ENCODE assay signal across 8 cellular contexts in the genomic region with DNA sequence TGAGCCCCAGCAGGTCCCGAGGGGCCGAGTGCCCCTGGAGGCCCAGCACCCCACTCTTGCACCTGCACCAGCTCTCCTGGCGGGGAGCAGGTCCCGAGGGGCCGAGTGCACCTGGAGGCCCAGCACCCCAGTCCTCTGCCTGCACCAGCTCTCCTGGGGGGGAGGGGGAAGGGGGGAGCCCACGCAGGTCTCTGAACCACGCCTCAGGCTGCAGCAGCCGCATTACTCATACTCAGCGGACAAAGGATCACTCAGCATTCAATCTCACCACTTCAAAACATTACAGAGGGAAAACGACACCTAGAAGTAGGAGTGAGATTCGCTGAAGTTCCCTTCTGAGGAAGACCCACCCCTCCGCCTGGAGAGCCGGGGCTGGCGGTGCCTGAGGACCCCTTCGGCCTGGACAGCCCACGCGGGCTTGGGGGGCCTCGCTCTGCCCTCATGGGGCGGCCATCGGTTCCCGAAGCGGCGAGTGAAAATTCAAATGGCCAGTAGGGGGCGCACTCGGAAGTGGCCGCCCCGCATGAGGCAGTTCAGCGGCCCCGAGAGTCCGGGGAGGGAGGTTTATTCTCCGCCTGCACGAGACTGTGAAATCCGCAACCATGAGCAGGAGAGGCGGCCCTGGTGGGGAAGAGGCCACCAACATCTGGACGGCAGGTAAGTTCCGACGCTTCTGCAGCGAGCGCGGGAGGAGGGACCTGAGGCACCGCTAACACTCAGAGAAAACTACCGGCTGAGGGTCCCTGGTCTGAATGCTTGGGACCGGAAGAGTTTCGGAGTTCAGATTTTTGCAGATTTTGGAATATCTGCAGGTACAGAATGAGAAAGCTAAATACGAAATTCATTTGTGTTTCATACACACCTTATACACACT. TPM values are rescaled to one million over a fixed set of nuclear protein-coding genes. Genes with fewer than 3 reads are reported as not detected.
DNase-seq lines count a peak whose midpoint lies in the region; ATAC-seq and TF ChIP-seq lines count a peak whose summit lies in the region.

No MANE protein-coding gene starts in this region.

- H3K36me3 Mint-ChIP-seq in Calu3 (ENCODE audit: insufficient read depth, unreplicated experiment), result peaks cover 8% of the 10 kb centered on the region

- H3K4me3 ChIP-seq in aorta (ENCODE audit: low read length in 2 of 2), result no peak overlapping the region

- CTCF ChIA-PET in Calu3 (lab: Charles Lee), result interaction anchor here (0.6 to 2.4 kb wide), 5 partner anchors 10 to 90 kb away, joined by 3 to 9 read pairs (median 4); no protein-coding TSS in a partner anchor

- H3K27ac Mint-ChIP-seq in Calu3 (ENCODE audit: unreplicated experiment), result peak overlapping the region; percentile 10

- no peaks in the 10 kb centered on the region for H3K9me3 ChIP-seq in aorta (ENCODE audit: control insufficient read depth, low read length)

- TF ChIP-seq CTCF in Calu3 (IDR thresholded peaks at IDR 0.05; ENCODE audit: unreplicated experiment), result peak; percentile 98

- ATAC-seq in GM19467 (IDR thresholded peaks at IDR 0.05; ENCODE audit: unreplicated experiment) (peak; percentile 66), left ventricle myocardium superior (peak; percentile 79), aorta (ENCODE audit: low FRiP score) (peak; percentile 86)

- peak overlapping the region; percentile 73 for H3K4me3 Mint-ChIP-seq in Calu3 (ENCODE audit: low read depth, unreplicated experiment)

- H3K4me1 Mint-ChIP-seq in Calu3 (ENCODE audit: low read depth, unreplicated experiment), result peaks cover 17% of the 10 kb centered on the region

- DNase-seq in Calu3, result peak; percentile 87
- DNase-seq in HT-29 (ENCODE audit: low spot score), result peak; percentile 76
- peak; percentile 46 to 68 (median 55) for DNase-seq in T-helper 1 cell
- peak; percentile 56 for DNase-seq in amniotic stem cell (lab: John Stamatoyannopoulos, UW)
- peak; percentile 83 for DNase-seq in left ventricle myocardium superior
- peak; percentile 91 for DNase-seq in retina
- peak; percentile 82 to 93 for DNase-seq in aorta

- intact Hi-C loops in Calu3 (cut with micrococcal nuclease; ENCODE audit: unreplicated experiment) (no loop called here), left ventricle myocardium superior (cut with micrococcal nuclease) (no loop called here), aorta (cut with DNase I) (loop anchor here (2.0 to 5.0 kb wide), 2 partner anchors 36 to 50 kb away; a partner anchor contains a TSS)

- BruUV-seq in Calu3 (replicated peaks; lab: Mats Ljungman, UMichigan), result no TSS peak

- no peaks in the 10 kb centered on the region for H3K4me1 ChIP-seq in aorta (ENCODE audit: control insufficient read depth in 1 of 2, insufficient read depth in 2 of 2, low read length in 2 of 2)

- H3K27ac ChIP-seq in aorta (ENCODE audit: low read depth in 1 of 2, low read length in 2 of 2), result no peak overlapping the region

- H3K27me3 ChIP-seq in aorta (ENCODE audit: control insufficient read depth in 1 of 2, insufficient read depth in 2 of 2, low read length in 1 of 2), result no peaks in the 10 kb centered on the region

- no peaks in the 10 kb centered on the region for H3K36me3 ChIP-seq in aorta (ENCODE audit: control insufficient read depth in 1 of 2, insufficient read depth in 2 of 2, low read length in 1 of 2)

- WGBS in aorta, 2 donors, result 4 to 6% methylated on average over 45 of the region's 45 CpGs

- H3K9me3 Mint-ChIP-seq in Calu3 (ENCODE audit: low read depth, unreplicated experiment), result no peaks in the 10 kb centered on the region

- no peaks in the 10 kb centered on the region for H3K27me3 Mint-ChIP-seq in Calu3 (ENCODE audit: unreplicated experiment)

RNA-seq across cellular contexts. Expression of gene GPER1, which starts 1.1 kb away (rescaled TPM):
- total RNA-seq in Calu3 (2022), result 0.26 and 1.1 TPM in 2 replicates
- total RNA-seq in HT-29 (2014; rRNA removed; shearing (Covaris generic)), result 2.0 and 2.5 TPM in 2 replicates
- total RNA-seq in left ventricle myocardium superior, result 2.8 TPM
- 10 to 100 TPM in 1 of 2 donors, 1 to 10 TPM in 1; 4.5 to 11.2 TPM for total RNA-seq in aorta
- 1 to 10 TPM; 2.8 to 5.0 TPM for polyA plus RNA-seq in aorta

RNA-seq across cellular contexts. Expression of gene GPR146, which starts 42.5 kb away (rescaled TPM):
- total RNA-seq in Calu3 (2022) (0.66 and 1.8 TPM in 2 replicates), left ventricle myocardium superior (41.5 TPM), aorta (10 to 100 TPM; 17.4 to 44.2 TPM)
- total RNA-seq in HT-29 (2014; rRNA removed; shearing (Covaris generic)), result 4.1 and 4.3 TPM in 2 replicates
- polyA plus RNA-seq in aorta, result 1 to 10 TPM; 2.2 to 3.5 TPM

Comparison
In these comparisons a context has a peak if more than half of its experiments do, and no peak if none do; other contexts are left out.
1. intact Hi-C loops: an anchor here in aorta (2.0 to 5.0 kb wide); none called in Calu3 and left ventricle myocardium superior.